ENCODE assay signal across 8 cellular contexts in genomic region chr13:28494861-28495585, GRCh38. TPM values are rescaled to one million over a fixed set of nuclear protein-coding genes. Genes with fewer than 3 reads are reported as not detected.
DNase-seq lines count a peak whose midpoint lies in the region; ATAC-seq and TF ChIP-seq lines count a peak whose summit lies in the region.

Gene FLT1, minus strand, starts transcription at chr13:28495128. Its CDS starts 285 bp downstream, at chr13:28494843.

- TF ChIP-seq POLR2A in testis (IDR thresholded peaks at IDR 0.05): no peak

- peak within 1 kb of the TSS; percentile 13 to 74 for H3K4me3 ChIP-seq in muscle layer of duodenum (ENCODE audit: low read depth in 1 of 2, low read length in 2 of 2)
- peak within 1 kb of the TSS; percentile 59 to 67 for H3K4me3 ChIP-seq in testis

- TF ChIP-seq CTCF in activated B cell treated with CpG ODN at 0.5 μM for 24 hours (IDR thresholded peaks at IDR 0.05): no peak
- TF ChIP-seq CTCF in testis (IDR thresholded peaks at IDR 0.05): no peak

- H3K27ac ChIP-seq in muscle layer of duodenum (ENCODE audit: low read length): no peak within 1 kb of the TSS
- peak within 1 kb of the TSS; percentile 41 to 78 for H3K27ac ChIP-seq in testis

- H3K4me1 ChIP-seq in muscle layer of duodenum (ENCODE audit: control insufficient read depth in 1 of 2, insufficient read depth in 2 of 2, low read length in 2 of 2): peaks cover 0 to 28% of the 10 kb centered on the region in 2 donors
- peaks cover 3% of the 10 kb centered on the region for H3K4me1 ChIP-seq in testis

- H3K27ac Mint-ChIP-seq in activated B cell treated with CpG ODN at 0.5 μM for 24 hours: no peak within 1 kb of the TSS

- peak within 1 kb of the TSS; percentile 71 for H3K4me3 Mint-ChIP-seq in activated B cell treated with CpG ODN at 0.5 μM for 24 hours

- H3K27me3 ChIP-seq in muscle layer of duodenum (ENCODE audit: low read depth, low read length): peaks cover 45% of the 10 kb centered on the region
- no peaks in the 10 kb centered on the region for H3K27me3 ChIP-seq in testis

- POLR2A ChIA-PET in activated B cell treated with CpG ODN at 0.5 μM for 24 hours (lab: Charles Lee): no interaction called here

- H3K9me3 ChIP-seq in muscle layer of duodenum (ENCODE audit: control insufficient read depth in 1 of 2, low read length in 2 of 2): peaks cover 0 to 3% of the 10 kb centered on the region in 2 donors
- H3K9me3 ChIP-seq in testis: no peaks in the 10 kb centered on the region

- CTCF ChIA-PET in activated B cell treated with CpG ODN at 0.5 μM for 24 hours (lab: Charles Lee): no interaction called here

- H3K36me3 Mint-ChIP-seq in activated B cell treated with CpG ODN at 0.5 μM for 24 hours (ENCODE audit: low read depth): no peaks in the 10 kb centered on the region

- peaks cover 28% of the 10 kb centered on the region for H3K27me3 Mint-ChIP-seq in activated B cell treated with CpG ODN at 0.5 μM for 24 hours

- ATAC-seq in activated B cell treated with CpG ODN at 0.5 μM for 24 hours (ENCODE audit: low read depth) (peak; percentile 42), esophagus mucosa (peak; percentile 70), GM18867 (IDR thresholded peaks at IDR 0.05; ENCODE audit: unreplicated experiment) (no peak), HG03521 (IDR thresholded peaks at IDR 0.05; ENCODE audit: unreplicated experiment) (no peak)

- DNase-seq in activated CD4-positive, alpha-beta T cell treated with anti-CD3 and anti-CD28 coated beads for 4 hours: peak; percentile 7 to 45
- no peak for DNase-seq in activated CD4-positive, alpha-beta T cell treated with anti-CD3 and anti-CD28 coated beads for 1 hour
- DNase-seq in activated B cell treated with CpG ODN at 0.5 μM for 24 hours: peak; percentile 35
- peak; percentile 47 for DNase-seq in testis

- peaks cover 16% of the 10 kb centered on the region for H3K4me1 Mint-ChIP-seq in activated B cell treated with CpG ODN at 0.5 μM for 24 hours

- no peaks in the 10 kb centered on the region for H3K9me3 Mint-ChIP-seq in activated B cell treated with CpG ODN at 0.5 μM for 24 hours

- H3K36me3 ChIP-seq in muscle layer of duodenum (ENCODE audit: control insufficient read depth in 1 of 2, insufficient read depth in 2 of 2, low read length in 2 of 2) (no peaks in the 10 kb centered on the region), testis (ENCODE audit: low read depth, missing control alignments) (no peaks in the 10 kb centered on the region)

- intact Hi-C loops in activated B cell treated with CpG ODN at 0.5 μM for 24 hours (cut with micrococcal nuclease) (loop anchor here (5.0 to 10.0 kb wide), 3 partner anchors 37 to 300 kb away; no protein-coding TSS in a partner anchor), testis (cut with DNase I; ENCODE audit: low total_unique reads) (no loop called here)

- 0% methylated on average over 65 of the region's 84 CpGs; no CpG with 5 or more reads in 1 of the 2 donors for WGBS in testis, 2 donors

RNA-seq across cellular contexts. Expression of gene FLT1, which starts in this region (rescaled TPM):
- total RNA-seq in activated B cell treated with CpG ODN at 0.5 μM for 24 hours (0.46 and 1.3 TPM in 2 replicates), esophagus mucosa (5.3 TPM), testis (10 to 100 TPM; 26.6 to 47.4 TPM)
- 48.1 TPM for polyA plus RNA-seq in testis (ENCODE audit: insufficient read depth, low read depth, low replicate concordance)

Comparison
In these comparisons a context has a peak if more than half of its experiments do, and no peak if none do; other contexts are left out.
1. ATAC-seq: peak in activated B cell treated with CpG ODN at 0.5 μM for 24 hours (single experiment) and esophagus mucosa (single experiment); none in GM18867 (single experiment) and HG03521 (single experiment).